ENCODE assay signal across 8 cellular contexts in the genomic region with DNA sequence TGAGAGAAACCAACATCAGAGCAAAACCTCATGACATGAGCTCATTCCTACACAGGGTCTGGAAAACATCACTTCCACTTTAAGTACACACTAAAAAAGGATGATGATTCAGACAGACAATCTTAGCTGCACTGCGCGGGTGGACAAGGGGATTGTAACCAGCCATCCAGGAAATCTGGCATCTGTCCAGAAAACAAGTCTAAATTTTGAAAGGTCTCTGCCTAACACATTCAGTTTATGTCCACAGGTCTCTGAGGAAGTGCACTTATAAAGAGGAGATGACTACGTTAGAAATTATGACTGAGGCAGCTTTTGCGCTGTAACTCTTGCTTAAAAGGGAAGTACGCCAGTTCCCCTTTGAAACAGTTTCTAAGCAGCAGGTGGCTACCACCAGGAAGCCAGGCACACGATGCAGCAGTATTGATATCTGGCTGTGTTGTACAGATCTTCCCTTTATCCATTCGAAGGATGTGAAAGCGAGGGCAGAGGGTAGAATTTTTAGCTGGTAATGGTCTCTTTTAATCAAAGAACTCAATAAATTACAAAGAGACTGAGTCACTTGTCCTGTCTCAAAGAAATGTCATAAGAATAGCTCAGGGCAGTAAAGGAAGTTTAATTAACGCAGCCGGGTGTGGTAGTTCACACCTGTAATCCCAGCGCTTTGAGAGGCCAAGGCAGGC.
DNase-seq lines count a peak whose midpoint lies in the region; ATAC-seq and TF ChIP-seq lines count a peak whose summit lies in the region.

No MANE protein-coding gene starts in this region.

- peak overlapping the region; percentile 70 for H3K9ac ChIP-seq in smooth muscle cell (ENCODE audit: low read depth)

- no peak for TF ChIP-seq POLR2A in heart left ventricle (IDR thresholded peaks at IDR 0.05)

- intact Hi-C loops in heart left ventricle (cut with DNase I): loop anchor here in 3 of 10 donors (5.0 to 10.0 kb wide), 3 partner anchors 88 to 1045 kb away; no protein-coding TSS in a partner anchor

- TF ChIP-seq CTCF in heart left ventricle (IDR thresholded peaks at IDR 0.05) (no peak), smooth muscle cell (IDR thresholded peaks at IDR 0.05; ENCODE audit: borderline replicate concordance, insufficient read depth, poor library complexity, severe bottlenecking) (no peak)

- ATAC-seq in GM21786 (IDR thresholded peaks at IDR 0.05; ENCODE audit: unreplicated experiment) (peak; percentile 92), heart left ventricle (peak; percentile 90 to 97 (median 96))

- WGBS in heart left ventricle, 4 donors: 8 to 17% (median 12%) methylated on average over 11 of the region's 11 CpGs
- WGBS in smooth muscle cell (ENCODE audit: low lambda C conversion rate): 10% methylated on average over 11 of the region's 11 CpGs

- H3K9me3 ChIP-seq in heart left ventricle: no peaks in the 10 kb centered on the region
- no peaks in the 10 kb centered on the region for H3K9me3 ChIP-seq in smooth muscle cell (replicated peaks; ENCODE audit: low read depth)
- no peaks in the 10 kb centered on the region for H3K9me3 ChIP-seq in HAP-1

- peaks cover 0 to 33% (median 22%) of the 10 kb centered on the region in 12 donors for H3K4me1 ChIP-seq in heart left ventricle
- peaks cover 2% of the 10 kb centered on the region for H3K4me1 ChIP-seq in smooth muscle cell (ENCODE audit: low read depth)
- no peaks in the 10 kb centered on the region for H3K4me1 ChIP-seq in HAP-1

- H3F3A ChIP-seq in smooth muscle cell (ENCODE audit: low read depth): peaks cover 25% of the 10 kb centered on the region

- H3K27me3 ChIP-seq in heart left ventricle (no peaks in the 10 kb centered on the region), smooth muscle cell (ENCODE audit: low read depth) (no peaks in the 10 kb centered on the region), HAP-1 (ENCODE audit: low read depth) (0 out of 2 replicates have a peak, but pooled peaks cover 3% of the 10 kb centered on the region)

- in situ Hi-C loops in HAP-1 (cut with MboI; ENCODE audit: low sequenced_read_pairs): no loop called here

- H3K36me3 ChIP-seq in heart left ventricle: no peaks in the 10 kb centered on the region
- no peaks in the 10 kb centered on the region for H3K36me3 ChIP-seq in smooth muscle cell (ENCODE audit: low read depth)
- no peaks in the 10 kb centered on the region for H3K36me3 ChIP-seq in HAP-1 (replicated peaks)

- H3K4me3 ChIP-seq in heart left ventricle (peak overlapping the region in 1 of 12 donors; percentile 25), smooth muscle cell (no peak overlapping the region), HAP-1 (no peak overlapping the region)

- H3K79me2 ChIP-seq in smooth muscle cell (ENCODE audit: low read depth): no peaks in the 10 kb centered on the region

- DNase-seq in NCI-H510A treated with DMSO at 0.1 percent for 48 hours (lab: John Stamatoyannopoulos, UW) (peak; percentile 44), NCI-H510A (lab: John Stamatoyannopoulos, UW) (no peak), MV-4-11 (lab: John Stamatoyannopoulos, UW) (peak; percentile 100), heart left ventricle (peak; percentile 70 to 86 (median 78)), smooth muscle cell (lab: John Stamatoyannopoulos, UW; ENCODE audit: unreplicated experiment) (no peak), HAP-1 (ENCODE audit: low spot score in 2 of 2) (no peak)
- DNase-seq in activated CD4-positive, alpha-beta T cell treated with anti-CD3 and anti-CD28 coated beads, Interleukin-2, amount 50 U/mL, for 48 hours: peak; percentile 16 to 21

- H3K27ac ChIP-seq in heart left ventricle (peak overlapping the region; percentile 11 to 91 (median 77)), smooth muscle cell (ENCODE audit: low read depth) (peak overlapping the region; percentile 84)

- no peak overlapping the region for H2AFZ ChIP-seq in smooth muscle cell (ENCODE audit: low read depth)

- no peaks in the 10 kb centered on the region for H4K20me1 ChIP-seq in smooth muscle cell (ENCODE audit: low read depth)

- peak overlapping the region; percentile 73 for H3K4me2 ChIP-seq in smooth muscle cell

Comparison
In these comparisons a context has a peak if more than half of its experiments do, and no peak if none do; other contexts are left out.
1. DNase-seq: peak in NCI-H510A treated with DMSO at 0.1 percent for 48 hours (single experiment), MV-4-11 (single experiment), activated CD4-positive, alpha-beta T cell treated with anti-CD3 and anti-CD28 coated beads, Interleukin-2, amount 50 U/mL, for 48 hours (2 of 2) and heart left ventricle (5 of 5); none in NCI-H510A (single experiment), smooth muscle cell (single experiment) and HAP-1 (0 of 2).